Comparison of ENCODE assay signal across 9 cellular contexts in genomic region chr4:69170233-69171134, GRCh38. TPM values are rescaled to one million over a fixed set of nuclear protein-coding genes. Genes with fewer than 3 reads are reported as not detected.
DNase-seq lines count a peak whose midpoint lies in the region; ATAC-seq, FAIRE-seq and TF ChIP-seq lines count a peak whose summit lies in the region.
"Not testable (repeated sequence)": the region's sequence is repeated elsewhere in the genome, so short reads cannot be mapped to it uniquely, and the experiment has no call there.
"Had no signal": no experiment of that assay in that cellular context is flagged by ENCODE, and none has a peak within 500 bp of the region (broad histone marks: within the 10 kb centered on the region; RNA-seq: fewer than 3 reads in every experiment).

No MANE protein-coding gene starts in this region.

- H3K4me3 ChIP-seq in bronchial epithelial cell (ENCODE audit: low read depth, low read length) = not testable (repeated sequence)

- TF ChIP-seq CTCF in bronchial epithelial cell (IDR thresholded peaks at IDR 0.05; ENCODE audit: insufficient read depth, low read length, severe bottlenecking) = peak; percentile 53

- H3K27me3 ChIP-seq in bronchial epithelial cell (ENCODE audit: control insufficient read depth, insufficient read depth, low read length) = not testable (repeated sequence)

- DNase-seq in DMS114 treated with DMSO at 0.1 percent for 48 hours (lab: John Stamatoyannopoulos, UW; ENCODE audit: unreplicated experiment) = peak; percentile 28
- peak; percentile 79 for DNase-seq in NCI-H146 treated with DMSO at 0.1 percent for 48 hours (lab: John Stamatoyannopoulos, UW; ENCODE audit: unreplicated experiment)
- DNase-seq in SKM-1 treated with dmso at 0.1 percent for 144 hours (lab: John Stamatoyannopoulos, UW; ENCODE audit: unreplicated experiment) = peak; percentile 22
- peak; percentile 39 for DNase-seq in bronchial epithelial cell (ENCODE audit: low read depth)
- peak; percentile 17 for DNase-seq in iris pigment epithelial cell (ENCODE audit: low read depth)
- DNase-seq in stimulated activated CD4-positive, alpha-beta T cell treated with anti-CD3 and anti-CD28 coated beads, Interleukin-12 subunit alpha, Interleukin-12 subunit beta, amount 100 ng/mL, for 48 hours (ENCODE audit: low read depth in 2 of 3, low spot score in 1 of 3) = peak in 2 of 3 donors; percentile 0 to 12

- ATAC-seq in GM19438 (IDR thresholded peaks at IDR 0.05; ENCODE audit: low read depth, unreplicated experiment) (peak; percentile 89), HG03095 (IDR thresholded peaks at IDR 0.05; ENCODE audit: unreplicated experiment) (peak; percentile 70)

- H3K36me3 ChIP-seq in bronchial epithelial cell (ENCODE audit: control insufficient read depth, insufficient read depth, low read length) = not testable (repeated sequence)

- FAIRE-seq in bronchial epithelial cell (lab: Jason Lieb, UNC) = not testable (repeated sequence)

RNA-seq across cellular contexts. Expression of gene UGT2B11, which starts 44.1 kb away (rescaled TPM):
- not detected in 2 replicates for total RNA-seq in bronchial epithelial cell
- total RNA-seq: activated T-helper 1 cell treated with anti-CD3 and anti-CD28 coated beads, Interleukin-12 subunit alpha, Interleukin-12 subunit beta, Interleukin-2, Interleukin-4 antibody, amounts not matched to agents 30 ng/mL and 10 ng/mL and 1 ng/mL, durations not matched to agents 14 hours and 24 hours and 36 hours had no signal

Comparison
In these comparisons a context has a peak if more than half of its experiments do, and no peak if none do; other contexts are left out.
1. DNase-seq: peak in every context shown above with its lines; median percentile 79 in NCI-H146 treated with DMSO at 0.1 percent for 48 hours; 39 in bronchial epithelial cell; 28 in DMS114 treated with DMSO at 0.1 percent for 48 hours; 22 in SKM-1 treated with dmso at 0.1 percent for 144 hours; 17 in iris pigment epithelial cell; 6 in stimulated activated CD4-positive, alpha-beta T cell treated with anti-CD3 and anti-CD28 coated beads, Interleukin-12 subunit alpha, Interleukin-12 subunit beta, amount 100 ng/mL, for 48 hours.